Comparison of ENCODE assay signal across 8 cellular contexts in the genomic region with DNA sequence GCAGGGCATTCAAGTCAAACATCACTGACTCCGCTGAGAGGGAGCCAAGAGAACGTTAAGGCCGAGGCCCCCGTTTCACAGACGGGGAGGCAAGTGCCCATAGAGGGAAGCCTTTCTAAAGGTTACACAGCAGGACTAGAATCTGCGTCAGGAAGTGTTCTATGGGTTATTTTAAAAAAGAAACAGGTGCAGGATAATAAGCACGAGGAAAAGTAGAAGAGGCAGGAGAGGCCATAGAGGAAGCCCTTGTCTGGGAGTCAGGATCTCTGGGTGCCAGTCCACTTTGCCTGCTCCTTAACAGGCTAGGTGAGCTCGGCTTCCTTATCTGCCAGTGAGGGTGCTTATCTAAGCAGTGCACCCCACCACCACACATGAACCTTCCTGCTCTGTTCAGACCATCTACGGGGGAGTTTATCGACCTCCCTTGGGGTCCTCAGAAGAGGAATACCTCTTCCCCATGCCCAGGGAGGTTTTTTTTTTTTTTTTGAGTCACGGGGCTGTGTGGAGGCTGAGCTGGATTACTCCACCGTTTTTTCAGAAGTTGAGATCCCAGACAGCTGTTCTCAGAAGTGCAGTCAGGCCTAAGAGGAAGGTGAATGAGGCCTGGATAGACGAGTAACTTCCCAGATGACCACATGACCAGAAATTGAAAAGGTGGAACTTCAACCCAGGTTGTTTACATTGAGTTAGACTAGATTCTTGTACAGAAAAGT. TPM values are rescaled to one million over a fixed set of nuclear protein-coding genes. Genes with fewer than 3 reads are reported as not detected.
A peak's percentile ranks its signal among the peaks of the same experiment; 100 is the strongest.
DNase-seq lines count a peak whose midpoint lies in the region; TF ChIP-seq lines count a peak whose summit lies in the region.

No MANE protein-coding gene starts in this region.

- no peak for TF ChIP-seq POLR2A in adrenal gland (IDR thresholded peaks at IDR 0.05)
- TF ChIP-seq POLR2A in stomach (IDR thresholded peaks at IDR 0.05) = no peak

- H3K4me1 ChIP-seq in adrenal gland (replicated peaks in 1 of 2) (peaks cover 29 to 31% of the 10 kb centered on the region in 2 donors), stomach (peaks cover 29 to 65% (median 41%) of the 10 kb centered on the region in 4 donors)

- intact Hi-C loops in adrenal gland (cut with DNase I) (loop anchor here in 1 of 2 donors (10.0 kb wide), 1 partner anchor 218 kb away; no protein-coding TSS in a partner anchor), stomach (cut with DNase I; ENCODE audit: low total_unique reads) (no loop called here)

- no peak for TF ChIP-seq EP300 in stomach (IDR thresholded peaks at IDR 0.05)

- H3K27ac ChIP-seq in adrenal gland (peak overlapping the region; percentile 81 to 97 (median 95)), stomach (peak overlapping the region; percentile 94 to 99 (median 97))

- no peaks in the 10 kb centered on the region for H3K27me3 ChIP-seq in adrenal gland
- no peaks in the 10 kb centered on the region for H3K27me3 ChIP-seq in kidney epithelial cell (ENCODE audit: control insufficient read depth, insufficient read depth, low read length)
- no peaks in the 10 kb centered on the region for H3K27me3 ChIP-seq in stomach

- TF ChIP-seq CTCF in adrenal gland (IDR thresholded peaks at IDR 0.05) = no peak
- no peak for TF ChIP-seq CTCF in kidney epithelial cell (IDR thresholded peaks at IDR 0.05; ENCODE audit: insufficient read depth, low read length, poor library complexity, severe bottlenecking)
- no peak for TF ChIP-seq CTCF in stomach (IDR thresholded peaks at IDR 0.05)

- peak overlapping the region in 2 of 4 donors; percentile 90 for H3K4me3 ChIP-seq in adrenal gland
- H3K4me3 ChIP-seq in kidney epithelial cell (ENCODE audit: low read depth, low read length) = peak overlapping the region; percentile 88
- H3K4me3 ChIP-seq in stomach = peak overlapping the region; percentile 79 to 97 (median 93)

- no peaks in the 10 kb centered on the region for H3K9me3 ChIP-seq in adrenal gland (replicated peaks in 1 of 3)
- H3K9me3 ChIP-seq in stomach = no peaks in the 10 kb centered on the region

- H3K36me3 ChIP-seq in adrenal gland (replicated peaks in 1 of 2) (no peaks in the 10 kb centered on the region), kidney epithelial cell (ENCODE audit: control insufficient read depth, insufficient read depth, low read length) (no peaks in the 10 kb centered on the region), stomach (peaks cover 0 to 5% (median 0%) of the 10 kb centered on the region in 4 donors)

- 11 to 13% (median 12%) methylated on average over 13 of the region's 13 CpGs for WGBS in adrenal gland, 4 donors
- 5 to 13% (median 9%) methylated on average over 13 of the region's 13 CpGs for WGBS in stomach, 5 donors

- peak; percentile 39 for DNase-seq in SIG-M5 treated with dmso at 0.1 percent for 504 hours (lab: John Stamatoyannopoulos, UW; ENCODE audit: unreplicated experiment)
- DNase-seq in SIG-M5 (lab: John Stamatoyannopoulos, UW) = no peak
- DNase-seq in NAMALWA (ENCODE audit: low spot score) = peak; percentile 49
- peak in 3 of 7 donors; percentile 26 to 38 (median 30) for DNase-seq in adrenal gland
- DNase-seq in kidney epithelial cell (ENCODE audit: low read depth) = peak; percentile 49
- no peak for DNase-seq in stomach
- DNase-seq in ureter (ENCODE audit: low spot score) = no peak
- no peak for DNase-seq in COLO829 (ENCODE audit: low spot score)

RNA-seq across cellular contexts. Expression of a gene that starts 1.2 kb away (rescaled TPM):
- 10 to 100 TPM; 24.5 to 67.2 (median 37.0) TPM for total RNA-seq in adrenal gland
- polyA plus RNA-seq in adrenal gland = 10 to 100 TPM; 14.6 to 39.1 (median 21.3) TPM
- total RNA-seq in kidney epithelial cell = 13.2 and 13.6 TPM in 2 replicates
- 10 to 100 TPM; 11.6 to 64.3 (median 21.8) TPM for total RNA-seq in stomach
- polyA plus RNA-seq in stomach = 1 to 10 TPM; 5.7 to 9.8 (median 9.6) TPM
- 42.5 TPM for total RNA-seq in ureter

Comparison
In these comparisons a context has a peak if more than half of its experiments do, and no peak if none do; other contexts are left out.
1. DNase-seq: peak in SIG-M5 treated with dmso at 0.1 percent for 504 hours (single experiment), NAMALWA (single experiment) and kidney epithelial cell (single experiment); none in SIG-M5 (single experiment), stomach (single experiment), ureter (single experiment) and COLO829 (single experiment).